In genomic region chr6:33416386-33417126, GRCh38 we compare ENCODE assay signal across 1 cellular context.
A peak's percentile ranks its signal among the peaks of the same experiment; 100 is the strongest.
TF ChIP-seq lines count a peak whose summit lies in the region.

No MANE protein-coding gene starts in this region.

TF ChIP-seq in K562, 482 proteins besides CTCF, POLR2A, EP300 and RAD21:
- no peak for TF ChIP-seq XRCC4 (IDR thresholded peaks at IDR 0.05; ENCODE audit: extremely low read depth, insufficient read depth, insufficient read length)
- TF ChIP-seq ATF3 (IDR thresholded peaks at IDR 0.05) = no peak
- 0 out of 2 replicates have a peak, but pooled peaks have one; percentile 22 for TF ChIP-seq ATF3 (CRISPR knock-in tag; conservative IDR thresholded peaks at IDR 0.05)
- TF ChIP-seq, protein P1, sequence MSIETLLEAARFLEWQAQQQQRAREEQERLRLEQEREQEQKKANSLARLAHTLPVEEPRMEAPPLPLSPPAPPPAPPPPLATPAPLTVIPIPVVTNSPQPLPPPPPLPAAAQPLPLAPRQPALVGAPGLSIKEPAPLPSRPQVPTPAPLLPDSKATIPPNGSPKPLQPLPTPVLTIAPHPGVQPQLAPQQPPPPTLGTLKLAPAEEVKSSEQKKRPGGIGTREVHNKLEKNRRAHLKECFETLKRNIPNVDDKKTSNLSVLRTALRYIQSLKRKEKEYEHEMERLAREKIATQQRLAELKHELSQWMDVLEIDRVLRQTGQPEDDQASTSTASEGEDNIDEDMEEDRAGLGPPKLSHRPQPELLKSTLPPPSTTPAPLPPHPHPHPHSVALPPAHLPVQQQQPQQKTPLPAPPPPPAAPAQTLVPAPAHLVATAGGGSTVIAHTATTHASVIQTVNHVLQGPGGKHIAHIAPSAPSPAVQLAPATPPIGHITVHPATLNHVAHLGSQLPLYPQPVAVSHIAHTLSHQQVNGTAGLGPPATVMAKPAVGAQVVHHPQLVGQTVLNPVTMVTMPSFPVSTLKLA (conservative IDR thresholded peaks at IDR 0.05) = 0 out of 4 replicates have a peak, but pooled peaks of 1 of the 2 experiments have one; percentile 20
- TF ChIP-seq POLR2AphosphoS5 (IDR thresholded peaks at IDR 0.05; ENCODE audit: control insufficient read depth, insufficient read depth, low read depth, low read length) = peak; percentile 16; the same call in 1 of the 2 replicates
- no peak for TF ChIP-seq ZNF507 (tag; conservative IDR thresholded peaks at IDR 0.05)
- TF ChIP-seq ZNF174 (CRISPR knock-in tag; IDR thresholded peaks at IDR 0.05) = no peak
- TF ChIP-seq KDM1A (IDR thresholded peaks at IDR 0.05) = 0 out of 4 replicates have a peak, but pooled peaks of 1 of the 2 experiments have one; percentile 31
- TF ChIP-seq ZNF316 (IDR thresholded peaks at IDR 0.05) = peak; percentile 91
- 0 out of 2 replicates have a peak, but pooled peaks have one; percentile 4 for TF ChIP-seq MAFK (IDR thresholded peaks at IDR 0.05; ENCODE audit: low read length)
- TF ChIP-seq ZBTB8A (IDR thresholded peaks at IDR 0.05; ENCODE audit: partially characterized antibody) = no peak
- peak; percentile 56; the same call in 1 of the 2 replicates for TF ChIP-seq THRB (CRISPR knock-in tag; conservative IDR thresholded peaks at IDR 0.05)
- peak; percentile 58 for TF ChIP-seq EGR1 (conservative IDR thresholded peaks at IDR 0.05)
- TF ChIP-seq SUPT5H (IDR thresholded peaks at IDR 0.05) = peak; percentile 29; the same call in 1 of the 2 replicates
- TF ChIP-seq, protein P2, sequence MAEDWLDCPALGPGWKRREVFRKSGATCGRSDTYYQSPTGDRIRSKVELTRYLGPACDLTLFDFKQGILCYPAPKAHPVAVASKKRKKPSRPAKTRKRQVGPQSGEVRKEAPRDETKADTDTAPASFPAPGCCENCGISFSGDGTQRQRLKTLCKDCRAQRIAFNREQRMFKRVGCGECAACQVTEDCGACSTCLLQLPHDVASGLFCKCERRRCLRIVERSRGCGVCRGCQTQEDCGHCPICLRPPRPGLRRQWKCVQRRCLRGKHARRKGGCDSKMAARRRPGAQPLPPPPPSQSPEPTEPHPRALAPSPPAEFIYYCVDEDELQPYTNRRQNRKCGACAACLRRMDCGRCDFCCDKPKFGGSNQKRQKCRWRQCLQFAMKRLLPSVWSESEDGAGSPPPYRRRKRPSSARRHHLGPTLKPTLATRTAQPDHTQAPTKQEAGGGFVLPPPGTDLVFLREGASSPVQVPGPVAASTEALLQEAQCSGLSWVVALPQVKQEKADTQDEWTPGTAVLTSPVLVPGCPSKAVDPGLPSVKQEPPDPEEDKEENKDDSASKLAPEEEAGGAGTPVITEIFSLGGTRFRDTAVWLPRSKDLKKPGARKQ (CRISPR knock-in tag; IDR thresholded peaks at IDR 0.05) = no peak
- TF ChIP-seq ZBED1 (IDR thresholded peaks at IDR 0.05) = 0 out of 2 replicates have a peak, but pooled peaks have one; percentile 27
- TF ChIP-seq C11orf30 (IDR thresholded peaks at IDR 0.05; ENCODE audit: low read depth) = peak; percentile 77
- 0 out of 2 replicates have a peak, but pooled peaks have one; percentile 43 for TF ChIP-seq ARID4B (CRISPR knock-in tag; IDR thresholded peaks at IDR 0.05)
- no peak for TF ChIP-seq TFE3 (CRISPR knock-in tag; IDR thresholded peaks at IDR 0.05)
- peak; percentile 61 for TF ChIP-seq MAFG (tag; conservative IDR thresholded peaks at IDR 0.05)
- no peak for TF ChIP-seq MLX (CRISPR knock-in tag; conservative IDR thresholded peaks at IDR 0.05)
- TF ChIP-seq NFIC (IDR thresholded peaks at IDR 0.05) = 0 out of 2 replicates have a peak, but pooled peaks have one; percentile 4
- no peak for TF ChIP-seq HDAC2 (IDR thresholded peaks at IDR 0.05)
- TF ChIP-seq RCOR1 (IDR thresholded peaks at IDR 0.05; ENCODE audit: borderline replicate concordance in 1 of 2, low read depth in 2 of 2, low read length in 2 of 2) = 0 out of 4 replicates have a peak, but pooled peaks of 1 of the 2 experiments have one; percentile 11
- TF ChIP-seq POLR2B (IDR thresholded peaks at IDR 0.05; ENCODE audit: low read depth, partially characterized antibody) = peak; percentile 16
- TF ChIP-seq RFX5 (IDR thresholded peaks at IDR 0.05; ENCODE audit: low read depth, low read length) = no peak
- no peak for TF ChIP-seq ZEB2 (IDR thresholded peaks at IDR 0.05)
- TF ChIP-seq CHCHD3 (CRISPR knock-in tag; IDR thresholded peaks at IDR 0.05) = no peak
- TF ChIP-seq PCBP1 (IDR thresholded peaks at IDR 0.05; ENCODE audit: low read depth, low read length, poor library complexity, severe bottlenecking) = no peak
- no peak for TF ChIP-seq ZNF347 (CRISPR knock-in tag; IDR thresholded peaks at IDR 0.05; ENCODE audit: low read depth)
- TF ChIP-seq SIN3B (IDR thresholded peaks at IDR 0.05; ENCODE audit: low read depth) = no peak
- 0 out of 4 replicates have a peak, but pooled peaks of 1 of the 2 experiments have one; percentile 9 for TF ChIP-seq MLLT1 (IDR thresholded peaks at IDR 0.05)
- peak; percentile 46; the same call in 1 of the 2 replicates for TF ChIP-seq MAFF (IDR thresholded peaks at IDR 0.05; ENCODE audit: low read length)
- no peak for TF ChIP-seq SMC3 (conservative IDR thresholded peaks at IDR 0.05; ENCODE audit: insufficient read depth, low read depth, low read length)
- 0 out of 2 replicates have a peak, but pooled peaks have one; percentile 15 for TF ChIP-seq POLR2AphosphoS2 (IDR thresholded peaks at IDR 0.05; ENCODE audit: low read length)
